ENCODE assay signal across 16 cellular contexts in genomic region chr11:33052241-33052640, GRCh38. TPM values are rescaled to one million over a fixed set of nuclear protein-coding genes. Genes with fewer than 3 reads are reported as not detected.
"Had no signal": no experiment of that assay in that cellular context is flagged by ENCODE, and none has a peak within 500 bp of the region (broad histone marks: within the 10 kb centered on the region; RNA-seq: fewer than 3 reads in every experiment).

No MANE protein-coding gene starts in this region.

- ATAC-seq: activated CD4-positive, alpha-beta T cell treated with anti-CD3 and anti-CD28 coated beads for 36 hours; activated CD8-positive, alpha-beta T cell treated with anti-CD3 and anti-CD28 coated beads for 36 hours; left lobe of liver; psoas muscle; sciatic nerve; stimulated activated naive CD8-positive, alpha-beta T cell treated with anti-CD3 and anti-CD28 coated beads, Interleukin-15, Interleukin-2, amounts not matched to agents 100 U/mL and 50 U/mL, for 24 hours had no signal

- H3K27me3 Mint-ChIP-seq: activated CD4-positive, alpha-beta T cell treated with anti-CD3 and anti-CD28 coated beads for 36 hours; activated CD8-positive, alpha-beta T cell treated with anti-CD3 and anti-CD28 coated beads for 36 hours had no signal

- H3K4me1 ChIP-seq: ascending aorta, psoas muscle had no signal

- H3K4me1 Mint-ChIP-seq: activated CD4-positive, alpha-beta T cell treated with anti-CD3 and anti-CD28 coated beads for 36 hours had no signal

- DNase-seq: activated CD4-positive, alpha-beta T cell treated with anti-CD3 and anti-CD28 coated beads for 36 hours; activated CD8-positive, alpha-beta memory T cell treated with anti-CD3 and anti-CD28 coated beads, Interleukin-2, amount 50 U/mL, for 4 hours; activated CD8-positive, alpha-beta T cell treated with anti-CD3 and anti-CD28 coated beads for 36 hours; foreskin melanocyte; head of caudate nucleus; mesenchymal stem cell; psoas muscle; stimulated activated CD4-positive, alpha-beta T cell treated with anti-CD3 and anti-CD28 coated beads, Interleukin-2, amount 100 ng/mL, for 24 hours; stimulated activated naive CD8-positive, alpha-beta T cell treated with anti-CD3 and anti-CD28 coated beads, Interleukin-15, Interleukin-2, amounts not matched to agents 100 U/mL and 50 U/mL, for 24 hours; testis had no signal

- H3K27ac ChIP-seq: ascending aorta, psoas muscle, testis had no signal

- H3K27me3 ChIP-seq: ascending aorta, testis had no signal

- H3K9me3 Mint-ChIP-seq: activated CD8-positive, alpha-beta T cell treated with anti-CD3 and anti-CD28 coated beads for 36 hours; nephron; T-helper 1 cell treated with Interleukin-12 subunit alpha and Interleukin-12 subunit beta and Interleukin-4 antibody, amounts not matched to agents 30 μg/mL and 1 μg/mL, for 36 hours had no signal

- H3K9me3 ChIP-seq: ascending aorta, psoas muscle, testis had no signal

- H3K4me3 Mint-ChIP-seq: activated CD4-positive, alpha-beta T cell treated with anti-CD3 and anti-CD28 coated beads for 36 hours; activated CD8-positive, alpha-beta T cell treated with anti-CD3 and anti-CD28 coated beads for 36 hours; nephron; T-helper 1 cell treated with Interleukin-12 subunit alpha and Interleukin-12 subunit beta and Interleukin-4 antibody, amounts not matched to agents 30 μg/mL and 1 μg/mL, for 36 hours had no signal

- H3K27ac Mint-ChIP-seq: activated CD4-positive, alpha-beta T cell treated with anti-CD3 and anti-CD28 coated beads for 36 hours; activated CD8-positive, alpha-beta T cell treated with anti-CD3 and anti-CD28 coated beads for 36 hours; nephron; T-helper 1 cell treated with Interleukin-12 subunit alpha and Interleukin-12 subunit beta and Interleukin-4 antibody, amounts not matched to agents 30 μg/mL and 1 μg/mL, for 36 hours had no signal

RNA-seq across cellular contexts. Expression of gene DEPDC7, which starts 36.6 kb away (rescaled TPM):
- total RNA-seq: ascending aorta, endothelial cell of umbilical vein had no signal
